In the genomic region with DNA sequence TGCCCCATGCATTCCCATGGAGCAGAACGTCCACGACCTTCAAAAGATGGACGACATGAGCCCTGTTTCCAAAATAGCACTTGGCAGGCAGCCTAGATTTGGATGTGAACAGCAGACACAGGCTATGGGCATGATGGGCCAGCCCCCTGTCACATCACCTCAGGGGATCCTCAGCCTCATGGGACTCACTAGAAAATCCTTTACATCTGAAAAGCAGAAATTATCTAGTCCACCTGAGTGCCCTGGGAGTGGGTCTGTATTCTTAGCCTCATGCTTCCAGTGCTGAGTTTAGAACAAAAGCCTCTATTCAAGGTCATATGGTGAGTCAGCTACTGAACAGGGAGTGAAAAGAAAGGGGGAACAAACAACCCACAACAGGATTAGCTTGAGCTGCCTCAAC, we compare ENCODE assay signal across 18 cellular contexts. TPM values are rescaled to one million over a fixed set of nuclear protein-coding genes. Genes with fewer than 3 reads are reported as not detected.
DNase-seq lines count a peak whose midpoint lies in the region; ATAC-seq and TF ChIP-seq lines count a peak whose summit lies in the region.
"Had no signal": no experiment of that assay in that cellular context is flagged by ENCODE, and none has a peak within 500 bp of the region (broad histone marks: within the 10 kb centered on the region; RNA-seq: fewer than 3 reads in every experiment).

No MANE protein-coding gene starts in this region.

- no peak for TF ChIP-seq CTCF in GM23338 (conservative IDR thresholded peaks at IDR 0.05; ENCODE audit: low read depth in 2 of 2)
- no peak for TF ChIP-seq CTCF in heart left ventricle (IDR thresholded peaks at IDR 0.05)
- TF ChIP-seq CTCF in parathyroid adenoma (IDR thresholded peaks at IDR 0.05): no peak

- no peak overlapping the region for H3K27ac Mint-ChIP-seq in GM23338
- H3K27ac Mint-ChIP-seq: activated T-helper 2 cell treated with anti-CD3 and anti-CD28 coated beads, Interferon-gamma antibody, Interleukin-2, Interleukin-4, amounts not matched to agents 10 μg/mL and 5 μg/mL and 100 μg/mL, durations not matched to agents 14 hours and 24 hours and 36 hours had no signal

- WGBS in heart left ventricle, 4 donors: 7 to 23% (median 9%) methylated on average over 3 of the region's 3 CpGs

- peaks cover 2% of the 10 kb centered on the region for H3K27me3 Mint-ChIP-seq in GM23338 (ENCODE audit: insufficient read depth, low read depth, poor library complexity)

- H3K9me3 ChIP-seq in heart left ventricle (no peaks in the 10 kb centered on the region), parathyroid adenoma (ENCODE audit: control insufficient read depth, low read length) (no peaks in the 10 kb centered on the region)
- H3K9me3 ChIP-seq: prostate gland had no signal

- in situ Hi-C loops in SK-MEL-5 (cut with HindIII; ENCODE audit: low pct_unique_long_range_greater_than_20kb, low sequenced_read_pairs): no loop called here

- H4K20me1 ChIP-seq in GM23338 (replicated peaks; ENCODE audit: insufficient read depth): no peaks in the 10 kb centered on the region

- no peaks in the 10 kb centered on the region for H3K79me2 ChIP-seq in GM23338 (replicated peaks; ENCODE audit: insufficient read depth)
- H3K79me2 ChIP-seq in parathyroid adenoma: peaks cover 2% of the 10 kb centered on the region

- ATAC-seq in GM23338 (peak; percentile 80), heart left ventricle (peak in 3 of 4 donors; percentile 77 to 84 (median 78)), GM18861 (IDR thresholded peaks at IDR 0.05; ENCODE audit: unreplicated experiment) (no peak)
- ATAC-seq: left colon had no signal

- H3K36me3 ChIP-seq in GM23338 (ENCODE audit: insufficient read depth) (no peaks in the 10 kb centered on the region), heart left ventricle (no peaks in the 10 kb centered on the region), parathyroid adenoma (ENCODE audit: control insufficient read depth, insufficient read depth, low read length) (no peaks in the 10 kb centered on the region)
- H3K36me3 ChIP-seq: prostate gland had no signal

- H3K4me1 ChIP-seq in GM23338 (ENCODE audit: insufficient read depth) (no peaks in the 10 kb centered on the region), heart left ventricle (peaks cover 0 to 19% (median 0%) of the 10 kb centered on the region in 12 donors), parathyroid adenoma (peaks cover 29% of the 10 kb centered on the region)
- H3K4me1 ChIP-seq: prostate gland had no signal

- no peak overlapping the region for H3K9ac ChIP-seq in parathyroid adenoma

- no peaks in the 10 kb centered on the region for H3K9me3 Mint-ChIP-seq in GM23338
- H3K9me3 Mint-ChIP-seq: activated T-helper 2 cell treated with anti-CD3 and anti-CD28 coated beads, Interferon-gamma antibody, Interleukin-2, Interleukin-4, amounts not matched to agents 10 μg/mL and 5 μg/mL and 100 μg/mL, durations not matched to agents 14 hours and 24 hours and 36 hours had no signal

- H3K27ac ChIP-seq in GM23338 (ENCODE audit: low read depth): no peak overlapping the region
- H3K27ac ChIP-seq in heart left ventricle: peak overlapping the region in 8 of 12 donors; percentile 18 to 82 (median 48)
- H3K27ac ChIP-seq in parathyroid adenoma: no peak overlapping the region
- H3K27ac ChIP-seq: PC-9, prostate gland, VCaP had no signal

- no peaks in the 10 kb centered on the region for H3F3A ChIP-seq in GM23338 (replicated peaks; ENCODE audit: low read depth)

- H3K36me3 Mint-ChIP-seq in GM23338 (ENCODE audit: low read depth): no peaks in the 10 kb centered on the region

- DNase-seq in GM23338 (ENCODE audit: low spot score) (peak; percentile 5), SK-MEL-5 (ENCODE audit: low read depth, low spot score) (peak; percentile 53), heart left ventricle (peak; percentile 44 to 75 (median 49)), NCI-H1436 treated with DMSO at 0.1 percent for 48 hours (lab: John Stamatoyannopoulos, UW) (no peak), HEK293T (ENCODE audit: extremely low spot score) (no peak)
- DNase-seq: DMS 273 treated with DMSO at 0.1 percent for 48 hours, erythroblast, left colon, NCI-H2029, NCI-H510A, PC-9 had no signal

- no peak overlapping the region for H2AFZ ChIP-seq in GM23338
- peak overlapping the region; percentile 38 for H2AFZ ChIP-seq in parathyroid adenoma
- H2AFZ ChIP-seq: PC-9 had no signal

- CTCF ChIA-PET in HEK293T (lab: Yijun Ruan, JAX): no interaction called here

- no peaks in the 10 kb centered on the region for H3K27me3 ChIP-seq in GM23338 (ENCODE audit: insufficient read depth)
- H3K27me3 ChIP-seq in heart left ventricle: no peaks in the 10 kb centered on the region
- no peaks in the 10 kb centered on the region for H3K27me3 ChIP-seq in parathyroid adenoma (ENCODE audit: control insufficient read depth, insufficient read depth, low read length)

- POLR2A ChIA-PET in HEK293T (lab: Yijun Ruan, JAX): no interaction called here

- H3K4me2 ChIP-seq in GM23338 (no peak overlapping the region), parathyroid adenoma (ENCODE audit: low read length) (no peak overlapping the region)
- H3K4me2 ChIP-seq: PC-9 had no signal

- no peak overlapping the region for H3K4me3 Mint-ChIP-seq in GM23338

- H3K9me2 ChIP-seq in GM23338 (ENCODE audit: insufficient read depth): no peaks in the 10 kb centered on the region

- no peak overlapping the region for H3K4me3 ChIP-seq in GM23338
- H3K4me3 ChIP-seq in heart left ventricle: no peak overlapping the region
- no peak overlapping the region for H3K4me3 ChIP-seq in parathyroid adenoma (ENCODE audit: low read depth, low read length)
- H3K4me3 ChIP-seq: PC-9, prostate gland had no signal

- TF ChIP-seq POLR2A in heart left ventricle (IDR thresholded peaks at IDR 0.05): no peak

- peaks cover 15% of the 10 kb centered on the region; the same call in 2 of the 3 replicates for H3K4me1 Mint-ChIP-seq in GM23338

- intact Hi-C loops in heart left ventricle (cut with DNase I): no loop called here

TF ChIP-seq in GM23338, 12 proteins besides CTCF, POLR2A, EP300 and RAD21:
- TF ChIP-seq NANOG (IDR thresholded peaks at IDR 0.05; ENCODE audit: borderline replicate concordance): no peak
- no peak for TF ChIP-seq CREB1 (CRISPR knock-in tag; IDR thresholded peaks at IDR 0.05; ENCODE audit: low read depth)
- TF ChIP-seq POLR2AphosphoS5 (IDR thresholded peaks at IDR 0.05; ENCODE audit: low read depth): no peak
TF ChIP-seq in GM23338: peak in this region for 0.

TF ChIP-seq in HEK293T, 16 proteins besides CTCF, POLR2A, EP300 and RAD21:
- no peak for TF ChIP-seq FOXA1 (IDR thresholded peaks at IDR 0.05)
- TF ChIP-seq FOXM1 (IDR thresholded peaks at IDR 0.05; ENCODE audit: borderline replicate concordance): no peak
- TF ChIP-seq TARDBP (IDR thresholded peaks at IDR 0.05): no peak
- no peak for TF ChIP-seq PKNOX1 (IDR thresholded peaks at IDR 0.05)
- TF ChIP-seq ZNF384 (IDR thresholded peaks at IDR 0.05): no peak
- no peak for TF ChIP-seq ELF4 (IDR thresholded peaks at IDR 0.05)
- TF ChIP-seq BHLHE40 (IDR thresholded peaks at IDR 0.05; ENCODE audit: borderline replicate concordance): no peak
TF ChIP-seq in HEK293T: peak in this region for 0.

RNA-seq across cellular contexts. Expression of gene GRIA3, which starts 35.8 kb away (rescaled TPM):
- 0.93 and 2.7 TPM in 2 replicates for total RNA-seq in GM23338 (2014; rRNA removed; shearing (Covaris generic))
- 4.3 and 5.6 TPM in 2 replicates for polyA plus RNA-seq in GM23338 (2016; fragmentation: Nextera tagmentation; extraction: Ambion mirVana)
- not detected in 2 replicates for total RNA-seq in SK-MEL-5 (2014; rRNA removed; shearing (Covaris generic))
- not detected in 2 replicates for polyA plus RNA-seq in SK-MEL-5 (2015; cell fraction: cytosol; rRNA removed)
- polyA plus RNA-seq in SK-MEL-5 (2015; cell fraction: nucleus; rRNA removed): not detected in 2 replicates
- 10 to 100 TPM in 1 of 9 donors, 1 to 10 TPM in 4, under 1 TPM in 4; 0.24 to 12.9 (median 1.3) TPM for total RNA-seq in heart left ventricle
- polyA plus RNA-seq in heart left ventricle: under 1 TPM; 0.07 to 0.69 TPM
- total RNA-seq: activated CD8-positive, alpha-beta memory T cell treated with anti-CD3 and anti-CD28 coated beads for 36 hours; activated T-helper 2 cell treated with anti-CD3 and anti-CD28 coated beads, Interferon-gamma antibody, Interleukin-2, Interleukin-4, amounts not matched to agents 10 μg/mL and 5 μg/mL and 100 μg/mL, durations not matched to agents 14 hours and 24 hours and 36 hours; myocyte; PC-9 had no signal

Comparison
In these comparisons a context has a peak if more than half of its experiments do, and no peak if none do; other contexts are left out.
1. DNase-seq: peak in GM23338 (single experiment), SK-MEL-5 (single experiment) and heart left ventricle (5 of 5); none in NCI-H1436 treated with DMSO at 0.1 percent for 48 hours (single experiment) and HEK293T (single experiment).
2. H3K27ac ChIP-seq: peak in heart left ventricle (8 of 12); none in GM23338 (single experiment) and parathyroid adenoma (single experiment).